ENCODE assay signal across 12 cellular contexts in the genomic region with DNA sequence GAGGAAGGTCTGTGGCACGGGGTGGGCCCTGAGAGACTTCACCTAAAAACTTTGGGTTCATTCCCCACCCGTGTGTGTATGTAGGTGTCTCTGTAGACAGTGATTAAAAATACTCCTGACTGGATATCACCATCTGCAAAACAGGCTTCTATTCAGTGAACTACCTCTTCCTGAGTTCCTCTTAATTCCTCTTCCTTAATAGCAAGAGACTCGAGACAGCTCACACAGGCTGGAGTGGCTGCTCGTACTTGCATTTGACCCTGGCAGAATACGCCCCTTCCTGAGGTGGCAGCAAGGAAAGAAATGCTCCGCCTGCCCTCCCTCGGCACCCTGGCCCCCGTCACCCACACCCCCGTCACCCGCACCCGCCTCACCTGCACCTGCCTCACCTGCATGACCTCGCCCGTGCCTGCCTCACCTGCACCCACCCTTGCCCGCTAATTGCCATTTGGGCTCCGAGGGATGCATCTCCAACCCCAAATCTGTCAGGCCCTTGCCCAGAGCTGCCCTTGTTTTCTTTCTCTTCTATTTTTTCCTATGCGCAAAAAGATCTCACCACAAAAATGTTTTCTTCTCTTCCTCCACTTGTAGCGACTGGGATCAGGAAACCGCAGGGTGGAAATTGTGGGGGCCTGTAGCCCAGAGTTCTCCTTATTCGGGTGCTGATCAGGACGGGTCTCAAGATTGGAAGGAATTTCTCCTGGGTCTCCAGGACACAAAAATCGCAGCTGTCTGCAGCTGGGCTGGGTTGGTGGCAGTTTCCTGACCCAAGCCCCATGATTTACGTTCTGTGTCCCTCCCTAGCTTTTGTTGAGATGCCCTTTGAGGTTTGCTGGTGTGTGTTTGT.
DNase-seq lines count a peak whose midpoint lies in the region; ATAC-seq and TF ChIP-seq lines count a peak whose summit lies in the region.
"Had no signal": no experiment of that assay in that cellular context is flagged by ENCODE, and none has a peak within 500 bp of the region (broad histone marks: within the 10 kb centered on the region; RNA-seq: fewer than 3 reads in every experiment).

No MANE protein-coding gene starts in this region.

- H3K4me1 ChIP-seq in naive thymus-derived CD4-positive, alpha-beta T cell (ENCODE audit: control insufficient read depth in 2 of 2, insufficient read depth in 2 of 2, low read length in 2 of 2) = peaks cover 0 to 11% of the 10 kb centered on the region in 2 donors
- peaks cover 0 to 4% (median 2%) of the 10 kb centered on the region in 4 donors for H3K4me1 ChIP-seq in tibial nerve
- H3K4me1 ChIP-seq: adrenal gland had no signal

- DNase-seq in DMS153 treated with DMSO at 0.1 percent for 48 hours (lab: John Stamatoyannopoulos, UW; ENCODE audit: unreplicated experiment) (peak; percentile 6), DMS153 (lab: John Stamatoyannopoulos, UW) (no peak), HL-60 (ENCODE audit: low read depth in 1 of 2, low spot score in 1 of 2) (peak; percentile 6 to 51), UCSD-AML1 (lab: John Stamatoyannopoulos, UW; ENCODE audit: unreplicated experiment) (peak; percentile 53), tibial nerve (ENCODE audit: low spot score in 2 of 2) (no peak), dermis blood vessel endothelial cell (no peak)
- DNase-seq in naive thymus-derived CD4-positive, alpha-beta T cell = no peak
- DNase-seq: KG1; stimulated activated CD4-positive, alpha-beta T cell treated with anti-CD3 and anti-CD28 coated beads, Interleukin-4, amount 100 ng/mL, for 24 hours had no signal

- peak overlapping the region; percentile 49 to 86 (median 75) for H3K4me3 Mint-ChIP-seq in naive thymus-derived CD4-positive, alpha-beta T cell

- CTCF ChIA-PET in naive thymus-derived CD4-positive, alpha-beta T cell (lab: Charles Lee) = no interaction called here

- no peaks in the 10 kb centered on the region for H3K36me3 ChIP-seq in naive thymus-derived CD4-positive, alpha-beta T cell (ENCODE audit: control insufficient read depth in 2 of 3, insufficient read depth in 3 of 3, low read length in 3 of 3)
- no peaks in the 10 kb centered on the region for H3K36me3 ChIP-seq in tibial nerve
- H3K36me3 ChIP-seq: adrenal gland had no signal

- H3K27ac Mint-ChIP-seq in naive thymus-derived CD4-positive, alpha-beta T cell = peak overlapping the region in 3 of 9 donors; percentile 2 to 5 (median 3)

- peaks cover 9 to 28% (median 16%) of the 10 kb centered on the region in 7 donors for H3K4me1 Mint-ChIP-seq in naive thymus-derived CD4-positive, alpha-beta T cell

- H3K36me3 Mint-ChIP-seq in naive thymus-derived CD4-positive, alpha-beta T cell = no peaks in the 10 kb centered on the region

- TF ChIP-seq EP300 in tibial nerve (IDR thresholded peaks at IDR 0.05) = no peak

- intact Hi-C loops in naive thymus-derived CD4-positive, alpha-beta T cell (cut with micrococcal nuclease) = no loop called here

- no peak for TF ChIP-seq POLR2A in tibial nerve (IDR thresholded peaks at IDR 0.05)

- H3K27ac ChIP-seq in HL-60 (replicated peaks) (no peak overlapping the region), tibial nerve (no peak overlapping the region)
- H3K27ac ChIP-seq in naive thymus-derived CD4-positive, alpha-beta T cell (ENCODE audit: low read depth, low read length) = no peak overlapping the region
- H3K27ac ChIP-seq: 22Rv1, adrenal gland had no signal

- POLR2A ChIA-PET in naive thymus-derived CD4-positive, alpha-beta T cell (lab: Charles Lee) = no interaction called here

- no peaks in the 10 kb centered on the region for H3K9me3 ChIP-seq in naive thymus-derived CD4-positive, alpha-beta T cell (ENCODE audit: control insufficient read depth in 2 of 3, low read length in 3 of 3)
- no peaks in the 10 kb centered on the region for H3K9me3 ChIP-seq in tibial nerve
- H3K9me3 ChIP-seq: adrenal gland had no signal

- H3K27me3 ChIP-seq in HL-60 (ENCODE audit: insufficient read depth, poor library complexity, severe bottlenecking) (peaks cover 4% of the 10 kb centered on the region), tibial nerve (no peaks in the 10 kb centered on the region)
- no peaks in the 10 kb centered on the region for H3K27me3 ChIP-seq in naive thymus-derived CD4-positive, alpha-beta T cell (ENCODE audit: control insufficient read depth in 2 of 2, insufficient read depth in 2 of 2, low read length in 2 of 2)
- H3K27me3 ChIP-seq: adrenal gland had no signal

- peaks cover 4 to 36% (median 16%) of the 10 kb centered on the region in 5 donors for H3K27me3 Mint-ChIP-seq in naive thymus-derived CD4-positive, alpha-beta T cell

- TF ChIP-seq CTCF in HL-60 (IDR thresholded peaks at IDR 0.05; ENCODE audit: insufficient read depth, low read length) (no peak), tibial nerve (IDR thresholded peaks at IDR 0.05) (no peak)

- H3K4me3 ChIP-seq in HL-60 (replicated peaks; ENCODE audit: insufficient read depth, low read length) (peak overlapping the region; percentile 34), tibial nerve (peak overlapping the region in 1 of 4 donors; percentile 26)
- no peak overlapping the region for H3K4me3 ChIP-seq in naive thymus-derived CD4-positive, alpha-beta T cell (ENCODE audit: low read length)
- H3K4me3 ChIP-seq: adrenal gland had no signal

- 68 to 77% methylated on average over 21 to 22 of the region's 22 CpGs for WGBS in tibial nerve, 2 donors

- peak; percentile 62 for ATAC-seq in naive thymus-derived CD4-positive, alpha-beta T cell
- ATAC-seq in GM21526 (IDR thresholded peaks at IDR 0.05; ENCODE audit: low FRiP score, unreplicated experiment) = no peak

- no peaks in the 10 kb centered on the region for H3K9me3 Mint-ChIP-seq in naive thymus-derived CD4-positive, alpha-beta T cell

Comparison
In these comparisons a context has a peak if more than half of its experiments do, and no peak if none do; other contexts are left out.
1. DNase-seq: peak in DMS153 treated with DMSO at 0.1 percent for 48 hours (single experiment), HL-60 (2 of 2) and UCSD-AML1 (single experiment); none in DMS153 (single experiment), naive thymus-derived CD4-positive, alpha-beta T cell (0 of 9), tibial nerve (0 of 2) and dermis blood vessel endothelial cell (single experiment).